15 cellular contexts compared by ENCODE assay signal in genomic region chr7:145106001-145106400, GRCh38.
DNase-seq lines count a peak whose midpoint lies in the region; ATAC-seq, FAIRE-seq and TF ChIP-seq lines count a peak whose summit lies in the region.
"Had no signal": no experiment of that assay in that cellular context is flagged by ENCODE, and none has a peak within 500 bp of the region (broad histone marks: within the 10 kb centered on the region; RNA-seq: fewer than 3 reads in every experiment).

No MANE protein-coding gene starts in this region.

- TF ChIP-seq CTCF in right atrium auricular region (IDR thresholded peaks at IDR 0.05) = no peak

- no peak overlapping the region for H3K4me3 ChIP-seq in right atrium auricular region
- H3K4me3 ChIP-seq: GM12878, transverse colon had no signal

- H3K27ac ChIP-seq in right atrium auricular region = no peak overlapping the region
- H3K27ac ChIP-seq: transverse colon had no signal

- DNase-seq in A172 (ENCODE audit: low spot score) = peak; percentile 8
- peak; percentile 78 for DNase-seq in NCI-H1105 treated with DMSO at 0.1 percent for 48 hours (lab: John Stamatoyannopoulos, UW)
- DNase-seq in NCI-H748 treated with DMSO at 0.1 percent for 48 hours (lab: John Stamatoyannopoulos, UW) = peak; percentile 63
- peak; percentile 63 for DNase-seq in right atrium auricular region (ENCODE audit: low spot score)
- DNase-seq in stimulated activated CD4-positive, alpha-beta T cell treated with anti-CD3 and anti-CD28 coated beads, Interleukin-2, amount 100 ng/mL, for 24 hours = no peak
- DNase-seq in RCC 7860 (ENCODE audit: low spot score) = no peak
- DNase-seq: ACHN; activated CD8-positive, alpha-beta memory T cell treated with anti-CD3 and anti-CD28 coated beads, Interleukin-2, amount 50 U/mL, for 4 hours; DMS 273 treated with DMSO at 0.1 percent for 48 hours; immature natural killer cell; transverse colon had no signal

- no peak for ATAC-seq in GM18519 (IDR thresholded peaks at IDR 0.05; ENCODE audit: low FRiP score, unreplicated experiment)
- no peak for ATAC-seq in HG03039 (IDR thresholded peaks at IDR 0.05; ENCODE audit: unreplicated experiment)
- ATAC-seq: GM12878 had no signal

- FAIRE-seq in RCC 7860 (lab: Jason Lieb, UNC) = no peak
- FAIRE-seq: GM12878, GM19239 had no signal

- H3K36me3 ChIP-seq in right atrium auricular region = no peaks in the 10 kb centered on the region
- H3K36me3 ChIP-seq: transverse colon had no signal

- H3K27me3 ChIP-seq in right atrium auricular region = no peaks in the 10 kb centered on the region
- H3K27me3 ChIP-seq: transverse colon had no signal

- no peaks in the 10 kb centered on the region for H3K9me3 ChIP-seq in right atrium auricular region
- H3K9me3 ChIP-seq: transverse colon had no signal

- H3K4me1 ChIP-seq in right atrium auricular region = no peaks in the 10 kb centered on the region
- H3K4me1 ChIP-seq: transverse colon had no signal

Comparison
In these comparisons a context has a peak if more than half of its experiments do, and no peak if none do; other contexts are left out.
1. DNase-seq: peak in A172 (single experiment), NCI-H1105 treated with DMSO at 0.1 percent for 48 hours (single experiment), NCI-H748 treated with DMSO at 0.1 percent for 48 hours (single experiment) and right atrium auricular region (single experiment); none in stimulated activated CD4-positive, alpha-beta T cell treated with anti-CD3 and anti-CD28 coated beads, Interleukin-2, amount 100 ng/mL, for 24 hours (0 of 2) and RCC 7860 (single experiment).